In genomic region chr5:150846651-150847333, GRCh38 we compare ENCODE assay signal across 1 cellular context.
TF ChIP-seq lines count a peak whose summit lies in the region.

No MANE protein-coding gene starts in this region.

TF ChIP-seq in HEK293, 187 proteins besides CTCF, POLR2A, EP300 and RAD21 (continued from another document):
- peak; percentile 80 for TF ChIP-seq ATF2 (tag by site-specific recombination; IDR thresholded peaks at IDR 0.05; ENCODE audit: low read depth)
- peak; percentile 26; the same call in 1 of the 2 replicates for TF ChIP-seq ZNF561 (tag by site-specific recombination; IDR thresholded peaks at IDR 0.05; ENCODE audit: borderline replicate concordance)
- TF ChIP-seq ZNF692 (tag by site-specific recombination; IDR thresholded peaks at IDR 0.05) = peak; percentile 52; the same call in 1 of the 2 replicates
- peak; percentile 34 for TF ChIP-seq ZNF629 (tag by site-specific recombination; IDR thresholded peaks at IDR 0.05)
- TF ChIP-seq ZBTB17 (tag by site-specific recombination; IDR thresholded peaks at IDR 0.05) = peak; percentile 68
TF ChIP-seq in HEK293: peak in this region for 14.
